17 cellular contexts compared by ENCODE assay signal in genomic region chr2:31674446-31674845, GRCh38.
DNase-seq lines count a peak whose midpoint lies in the region; ATAC-seq and TF ChIP-seq lines count a peak whose summit lies in the region.
"Had no signal": no experiment of that assay in that cellular context is flagged by ENCODE, and none has a peak within 500 bp of the region (broad histone marks: within the 10 kb centered on the region; RNA-seq: fewer than 3 reads in every experiment).

No MANE protein-coding gene starts in this region.

- H3K4ac ChIP-seq in mesendoderm (ENCODE audit: low read depth, low read length) = no peak overlapping the region

- peaks cover 3% of the 10 kb centered on the region; the same call in 1 of the 3 replicates for H3K4me1 Mint-ChIP-seq in GM23338
- H3K4me1 Mint-ChIP-seq in WTC11 = peaks cover 7% of the 10 kb centered on the region

- POLR2A ChIA-PET in WTC11 (lab: Charles Lee) = no interaction called here

- CTCF ChIA-PET in WTC11 (lab: Charles Lee) = interaction anchor here (0.6 to 4.0 kb wide), 3 partner anchors 8 to 197 kb away, joined by 3 to 19 read pairs (median 5); no protein-coding TSS in a partner anchor

- H3K4me3 Mint-ChIP-seq in GM23338 (no peak overlapping the region), WTC11 (no peak overlapping the region)

- H3K27ac Mint-ChIP-seq in GM23338 (no peak overlapping the region), WTC11 (no peak overlapping the region)

- H3K79me2 ChIP-seq in GM23338 (replicated peaks; ENCODE audit: insufficient read depth) = no peaks in the 10 kb centered on the region
- H3K79me2 ChIP-seq in mesendoderm (ENCODE audit: control insufficient read depth, insufficient read depth, low read length) = no peaks in the 10 kb centered on the region

- H3K56ac ChIP-seq in mesendoderm (ENCODE audit: low read length) = no peak overlapping the region

- no peak for TF ChIP-seq POLR2A in transverse colon (IDR thresholded peaks at IDR 0.05)

- no peaks in the 10 kb centered on the region for H3K79me1 ChIP-seq in mesendoderm (ENCODE audit: low read length)

- H3F3A ChIP-seq in GM23338 (replicated peaks; ENCODE audit: low read depth) = no peaks in the 10 kb centered on the region

- no peak overlapping the region for H2BK15ac ChIP-seq in mesendoderm (replicated peaks; ENCODE audit: low read depth)

- H4K8ac ChIP-seq in mesendoderm (ENCODE audit: low read depth, low read length) = no peak overlapping the region

- no peaks in the 10 kb centered on the region for H3K27me3 ChIP-seq in BE2C
- no peaks in the 10 kb centered on the region for H3K27me3 ChIP-seq in GM23338 (ENCODE audit: insufficient read depth)
- no peaks in the 10 kb centered on the region for H3K27me3 ChIP-seq in mesendoderm (ENCODE audit: insufficient read depth, low read length, poor library complexity)
- H3K27me3 ChIP-seq in transverse colon = no peaks in the 10 kb centered on the region
- H3K27me3 ChIP-seq: Peyer's patch had no signal

- H3K9me3 ChIP-seq in BE2C = no peaks in the 10 kb centered on the region
- peaks cover 11 to 13% of the 10 kb centered on the region in 2 donors for H3K9me3 ChIP-seq in transverse colon
- H3K9me3 ChIP-seq: Peyer's patch had no signal

- H2AK5ac ChIP-seq in mesendoderm (ENCODE audit: low read length) = no peak overlapping the region

- no peak overlapping the region for H3K4me2 ChIP-seq in GM23338
- no peak overlapping the region for H3K4me2 ChIP-seq in mesendoderm (ENCODE audit: low read length)

- peaks cover 46% of the 10 kb centered on the region for H3K9me3 Mint-ChIP-seq in GM23338
- peaks cover 68% of the 10 kb centered on the region for H3K9me3 Mint-ChIP-seq in WTC11

- H4K20me1 ChIP-seq in GM23338 (replicated peaks; ENCODE audit: insufficient read depth) = no peaks in the 10 kb centered on the region

- no peak overlapping the region for H3K23ac ChIP-seq in mesendoderm (ENCODE audit: low read length)

- H3K36me3 ChIP-seq in BE2C (no peaks in the 10 kb centered on the region), GM23338 (ENCODE audit: insufficient read depth) (no peaks in the 10 kb centered on the region), mesendoderm (ENCODE audit: control insufficient read depth, insufficient read depth, low read length) (no peaks in the 10 kb centered on the region), transverse colon (no peaks in the 10 kb centered on the region)
- H3K36me3 ChIP-seq: Peyer's patch had no signal

- no peaks in the 10 kb centered on the region for H3K9me2 ChIP-seq in GM23338 (ENCODE audit: insufficient read depth)

- no peak overlapping the region for H3K4me3 ChIP-seq in BE2C (ENCODE audit: low read depth, low read length)
- H3K4me3 ChIP-seq in GM23338 = no peak overlapping the region
- no peak overlapping the region for H3K4me3 ChIP-seq in mesendoderm (ENCODE audit: low read length)
- no peak overlapping the region for H3K4me3 ChIP-seq in transverse colon
- H3K4me3 ChIP-seq: Peyer's patch had no signal

- H3K36me3 Mint-ChIP-seq in GM23338 (ENCODE audit: low read depth) (no peaks in the 10 kb centered on the region), WTC11 (no peaks in the 10 kb centered on the region)

- no peak for TF ChIP-seq EP300 in transverse colon (IDR thresholded peaks at IDR 0.05; ENCODE audit: low read depth)

- intact Hi-C loops in transverse colon (cut with DNase I; ENCODE audit: low total_unique reads) = no loop called here

- H3K27ac ChIP-seq in GM23338 (ENCODE audit: low read depth) (no peak overlapping the region), mesendoderm (ENCODE audit: low read depth, low read length) (no peak overlapping the region), transverse colon (no peak overlapping the region)
- H3K27ac ChIP-seq: Peyer's patch had no signal

- TF ChIP-seq CTCF in BE2C (IDR thresholded peaks at IDR 0.05; ENCODE audit: low read depth, low read length) (peak; percentile 31), GM23338 (conservative IDR thresholded peaks at IDR 0.05; ENCODE audit: low read depth in 2 of 2) (peak; percentile 4 to 39; a peak in 2 of 4 replicates), WTC11 (IDR thresholded peaks at IDR 0.05) (no peak; the same call in 1 of the 2 replicates), transverse colon (IDR thresholded peaks at IDR 0.05) (no peak)

- in situ Hi-C loops in transverse colon (cut with MboI; ENCODE audit: low pct_ligation_motif_present in 1 of 4, low pct_unique_long_range_greater_than_20kb in 1 of 4, low sequenced_read_pairs in 3 of 4) = no loop called here

- no peak overlapping the region for H3K9ac ChIP-seq in mesendoderm (ENCODE audit: low read length)

- DNase-seq in BE2C = no peak
- DNase-seq in GM23338 (ENCODE audit: low spot score) = peak; percentile 17
- DNase-seq in WTC11 (ENCODE audit: low spot score) = no peak
- peak; percentile 19 for DNase-seq in mesendoderm
- no peak for DNase-seq in transverse colon
- DNase-seq in ureter (ENCODE audit: low spot score) = no peak
- DNase-seq in activated T-cell treated with anti-CD3 and anti-CD28 coated beads, Interleukin-2, amount 50 U/mL, for 48 hours = no peak
- DNase-seq: C1 segment of cervical spinal cord, GF-D8, GOT3, NCI-H1048, NCI-H1436, NCI-H2029, NCI-H69, Peyer's patch had no signal

- WGBS in mesendoderm (ENCODE audit: extremely low coverage, insufficient coverage, low lambda C conversion rate) = no CpG with 5 or more reads among the region's 2 CpGs
- WGBS in transverse colon (ENCODE audit: low coverage in 1 of 2), 2 donors = 84 to 100% methylated on average over 1 to 2 of the region's 2 CpGs

- no peak overlapping the region for H2AFZ ChIP-seq in GM23338

- H4K5ac ChIP-seq in mesendoderm (ENCODE audit: low read length) = no peak overlapping the region

- no peak overlapping the region for H2BK5ac ChIP-seq in mesendoderm (ENCODE audit: low read length)

- H2BK120ac ChIP-seq in mesendoderm (ENCODE audit: low read depth, low read length) = no peak overlapping the region

- no peaks in the 10 kb centered on the region for H3K4me1 ChIP-seq in BE2C
- H3K4me1 ChIP-seq in GM23338 (ENCODE audit: insufficient read depth) = no peaks in the 10 kb centered on the region
- H3K4me1 ChIP-seq in mesendoderm (ENCODE audit: control insufficient read depth, low read depth, low read length) = no peaks in the 10 kb centered on the region
- no peaks in the 10 kb centered on the region for H3K4me1 ChIP-seq in transverse colon
- H3K4me1 ChIP-seq: Peyer's patch had no signal

- no peak overlapping the region for H3K18ac ChIP-seq in mesendoderm (ENCODE audit: low read length)

- ATAC-seq in GM23338 (peak; percentile 36; the same call in 1 of the 3 replicates), WTC11 (peak; percentile 35; the same call in 1 of the 2 replicates), SK-N-SH treated with all-trans-retinoic acid at 6 μM for 48 hours (no peak)
- ATAC-seq: Right ventricle myocardium inferior had no signal

- H3K27me3 Mint-ChIP-seq in GM23338 (ENCODE audit: insufficient read depth, low read depth, poor library complexity) (no peaks in the 10 kb centered on the region), WTC11 (ENCODE audit: low read depth) (peaks cover 3% of the 10 kb centered on the region; the same call in 1 of the 2 replicates)

TF ChIP-seq in GM23338, 12 proteins besides CTCF, POLR2A, EP300 and RAD21 (continues in another document):
- TF ChIP-seq EZH2phosphoT487 (IDR thresholded peaks at IDR 0.05; ENCODE audit: unreplicated experiment) (no peak), JUNB (IDR thresholded peaks at IDR 0.05; ENCODE audit: unreplicated experiment) (no peak), ZNF114 (CRISPR knock-in tag; IDR thresholded peaks at IDR 0.05) (no peak), ZNF331 (CRISPR knock-in tag; IDR thresholded peaks at IDR 0.05; ENCODE audit: low read depth) (no peak)

TF ChIP-seq in WTC11, 78 proteins besides CTCF, POLR2A, EP300 and RAD21 (continues in another document):
- TF ChIP-seq ZNF512 (CRISPR knock-in tag; IDR thresholded peaks at IDR 0.05; ENCODE audit: borderline replicate concordance) = no peak
- TF ChIP-seq IRF1 (CRISPR knock-in tag; IDR thresholded peaks at IDR 0.05) = no peak

TF ChIP-seq in SK-N-SH treated with all-trans-retinoic acid at 6 μM for 48 hours, 23 proteins besides CTCF, POLR2A, EP300 and RAD21 (continues in another document):
- TF ChIP-seq TOX (CRISPR knock-in tag; IDR thresholded peaks at IDR 0.05; ENCODE audit: borderline replicate concordance) (no peak), PATZ1 (CRISPR knock-in tag; IDR thresholded peaks at IDR 0.05; ENCODE audit: borderline replicate concordance) (no peak), ZC3H10 (CRISPR knock-in tag; IDR thresholded peaks at IDR 0.05) (no peak), ZNF70 (CRISPR knock-in tag; IDR thresholded peaks at IDR 0.05) (no peak), PPARA (CRISPR knock-in tag; IDR thresholded peaks at IDR 0.05; ENCODE audit: borderline replicate concordance) (no peak), RARB (CRISPR knock-in tag; IDR thresholded peaks at IDR 0.05) (no peak)

Comparison
In these comparisons a context has a peak if more than half of its experiments do, and no peak if none do; other contexts are left out.
1. DNase-seq: peak in GM23338 (single experiment) and mesendoderm (single experiment); none in BE2C (single experiment), WTC11 (single experiment), transverse colon (single experiment), ureter (single experiment) and activated T-cell treated with anti-CD3 and anti-CD28 coated beads, Interleukin-2, amount 50 U/mL, for 48 hours (0 of 2).
2. CTCF ChIP-seq: peak in BE2C (single experiment) and GM23338 (2 of 2); none in WTC11 (single experiment) and transverse colon (0 of 5).